11 cellular contexts compared by ENCODE assay signal in genomic region chrX:101430457-101431078, GRCh38. TPM values are rescaled to one million over a fixed set of nuclear protein-coding genes. Genes with fewer than 3 reads are reported as not detected.
A peak's percentile ranks its signal among the peaks of the same experiment; 100 is the strongest.
DNase-seq lines count a peak whose midpoint lies in the region; ATAC-seq lines count a peak whose summit lies in the region.
"Had no signal": no experiment of that assay in that cellular context is flagged by ENCODE, and none has a peak within 500 bp of the region (broad histone marks: within the 10 kb centered on the region; RNA-seq: fewer than 3 reads in every experiment).

No MANE protein-coding gene starts in this region.

- H3K27me3 Mint-ChIP-seq in activated T-helper 1 cell treated with anti-CD3 and anti-CD28 coated beads, Interleukin-12 subunit alpha, Interleukin-12 subunit beta, Interleukin-2, Interleukin-4 antibody, amounts not matched to agents 30 ng/mL and 10 ng/mL and 1 ng/mL, durations not matched to agents 14 hours and 24 hours and 36 hours (ENCODE audit: insufficient read depth): no peaks in the 10 kb centered on the region
- H3K27me3 Mint-ChIP-seq: dendritic cell treated with granulocyte-macrophage colony-stimulating factor and Interleukin-4, amounts not matched to agents 40 ng/mL and 50 ng/mL, for 4 days had no signal

- peaks cover 13% of the 10 kb centered on the region for H3K4me1 Mint-ChIP-seq in activated T-helper 1 cell treated with anti-CD3 and anti-CD28 coated beads, Interleukin-12 subunit alpha, Interleukin-12 subunit beta, Interleukin-2, Interleukin-4 antibody, amounts not matched to agents 30 ng/mL and 10 ng/mL and 1 ng/mL, durations not matched to agents 14 hours and 24 hours and 36 hours (ENCODE audit: low read depth)

- peak overlapping the region; percentile 76 for H3K27ac Mint-ChIP-seq in activated T-helper 1 cell treated with anti-CD3 and anti-CD28 coated beads, Interleukin-12 subunit alpha, Interleukin-12 subunit beta, Interleukin-2, Interleukin-4 antibody, amounts not matched to agents 30 ng/mL and 10 ng/mL and 1 ng/mL, durations not matched to agents 14 hours and 24 hours and 36 hours
- H3K27ac Mint-ChIP-seq: dendritic cell treated with granulocyte-macrophage colony-stimulating factor and Interleukin-4, amounts not matched to agents 40 ng/mL and 50 ng/mL, for 4 days had no signal

- intact Hi-C loops in activated T-helper 1 cell treated with anti-CD3 and anti-CD28 coated beads, Interleukin-12 subunit alpha, Interleukin-12 subunit beta, Interleukin-2, Interleukin-4 antibody, amounts not matched to agents 30 ng/mL and 10 ng/mL and 1 ng/mL, durations not matched to agents 14 hours and 24 hours and 36 hours (cut with micrococcal nuclease): loop anchor here (1.0 kb wide), 2 partner anchors 15 to 22 kb away; partner anchors contain the start of gene HNRNPH2

- peak overlapping the region; percentile 56 for H3K4me3 Mint-ChIP-seq in activated T-helper 1 cell treated with anti-CD3 and anti-CD28 coated beads, Interleukin-12 subunit alpha, Interleukin-12 subunit beta, Interleukin-2, Interleukin-4 antibody, amounts not matched to agents 30 ng/mL and 10 ng/mL and 1 ng/mL, durations not matched to agents 14 hours and 24 hours and 36 hours
- H3K4me3 Mint-ChIP-seq: dendritic cell treated with granulocyte-macrophage colony-stimulating factor and Interleukin-4, amounts not matched to agents 40 ng/mL and 50 ng/mL, for 4 days had no signal

- peaks cover 13% of the 10 kb centered on the region for H3K36me3 Mint-ChIP-seq in activated T-helper 1 cell treated with anti-CD3 and anti-CD28 coated beads, Interleukin-12 subunit alpha, Interleukin-12 subunit beta, Interleukin-2, Interleukin-4 antibody, amounts not matched to agents 30 ng/mL and 10 ng/mL and 1 ng/mL, durations not matched to agents 14 hours and 24 hours and 36 hours (ENCODE audit: low read depth)

- DNase-seq in AG20443 (ENCODE audit: low spot score) (peak; percentile 22), NCI-H187 treated with DMSO at 0.1 percent for 48 hours (lab: John Stamatoyannopoulos, UW) (no peak), NCI-H748 treated with DMSO at 0.1 percent for 48 hours (lab: John Stamatoyannopoulos, UW) (no peak), germinal center (ENCODE audit: low spot score) (no peak), mesenteric fat pad (ENCODE audit: low spot score) (no peak)
- no peak for DNase-seq in activated T-helper 1 cell treated with anti-CD3 and anti-CD28 coated beads, Interleukin-12 subunit alpha, Interleukin-12 subunit beta, Interleukin-2, Interleukin-4 antibody, amounts not matched to agents 30 ng/mL and 10 ng/mL and 1 ng/mL, durations not matched to agents 14 hours and 24 hours and 36 hours (ENCODE audit: low spot score)
- DNase-seq: Caco-2, T1000 had no signal

- ATAC-seq in GM19397 (IDR thresholded peaks at IDR 0.05; ENCODE audit: unreplicated experiment): peak; percentile 87
- ATAC-seq in HG03095 (IDR thresholded peaks at IDR 0.05; ENCODE audit: unreplicated experiment): peak; percentile 95

- H3K9me3 Mint-ChIP-seq in activated T-helper 1 cell treated with anti-CD3 and anti-CD28 coated beads, Interleukin-12 subunit alpha, Interleukin-12 subunit beta, Interleukin-2, Interleukin-4 antibody, amounts not matched to agents 30 ng/mL and 10 ng/mL and 1 ng/mL, durations not matched to agents 14 hours and 24 hours and 36 hours: no peaks in the 10 kb centered on the region
- H3K9me3 Mint-ChIP-seq: dendritic cell treated with granulocyte-macrophage colony-stimulating factor and Interleukin-4, amounts not matched to agents 40 ng/mL and 50 ng/mL, for 4 days had no signal

RNA-seq across cellular contexts. Expression of gene HNRNPH2, which starts 22.5 kb away (rescaled TPM):
- total RNA-seq in activated T-helper 1 cell treated with anti-CD3 and anti-CD28 coated beads, Interleukin-12 subunit alpha, Interleukin-12 subunit beta, Interleukin-2, Interleukin-4 antibody, amounts not matched to agents 30 ng/mL and 10 ng/mL and 1 ng/mL, durations not matched to agents 14 hours and 24 hours and 36 hours: 20.6 and 21.3 TPM in 2 replicates
- total RNA-seq in mesenteric fat pad: 62.1 TPM

RNA-seq across cellular contexts. Expression of gene GLA, which starts 22.8 kb away (rescaled TPM):
- total RNA-seq in activated T-helper 1 cell treated with anti-CD3 and anti-CD28 coated beads, Interleukin-12 subunit alpha, Interleukin-12 subunit beta, Interleukin-2, Interleukin-4 antibody, amounts not matched to agents 30 ng/mL and 10 ng/mL and 1 ng/mL, durations not matched to agents 14 hours and 24 hours and 36 hours: 65.7 and 67.9 TPM in 2 replicates
- total RNA-seq in mesenteric fat pad: 46.9 TPM

RNA-seq across cellular contexts. Expression of gene RPL36A, which starts 39.8 kb away (rescaled TPM):
- total RNA-seq in activated T-helper 1 cell treated with anti-CD3 and anti-CD28 coated beads, Interleukin-12 subunit alpha, Interleukin-12 subunit beta, Interleukin-2, Interleukin-4 antibody, amounts not matched to agents 30 ng/mL and 10 ng/mL and 1 ng/mL, durations not matched to agents 14 hours and 24 hours and 36 hours: 226 and 269 TPM in 2 replicates
- total RNA-seq in mesenteric fat pad: 140 TPM

RNA-seq across cellular contexts. Expression of gene BTK, which starts 44.6 kb away (rescaled TPM):
- total RNA-seq in activated T-helper 1 cell treated with anti-CD3 and anti-CD28 coated beads, Interleukin-12 subunit alpha, Interleukin-12 subunit beta, Interleukin-2, Interleukin-4 antibody, amounts not matched to agents 30 ng/mL and 10 ng/mL and 1 ng/mL, durations not matched to agents 14 hours and 24 hours and 36 hours: not detected in 2 replicates
- 11.5 TPM for total RNA-seq in mesenteric fat pad
- total RNA-seq: Caco-2 had no signal

RNA-seq across cellular contexts. Expression of gene ARMCX4, which starts 54.7 kb away (rescaled TPM):
- total RNA-seq in activated T-helper 1 cell treated with anti-CD3 and anti-CD28 coated beads, Interleukin-12 subunit alpha, Interleukin-12 subunit beta, Interleukin-2, Interleukin-4 antibody, amounts not matched to agents 30 ng/mL and 10 ng/mL and 1 ng/mL, durations not matched to agents 14 hours and 24 hours and 36 hours: 3.3 and 4.8 TPM in 2 replicates
- total RNA-seq in mesenteric fat pad: 10.1 TPM
